In genomic region chr6:105077592-105078463, GRCh38 we compare ENCODE assay signal across 8 cellular contexts.
DNase-seq lines count a peak whose midpoint lies in the region; ATAC-seq and TF ChIP-seq lines count a peak whose summit lies in the region.

No MANE protein-coding gene starts in this region.

- ATAC-seq in HG03442 (IDR thresholded peaks at IDR 0.05; ENCODE audit: unreplicated experiment) = no peak
- ATAC-seq in stimulated activated naive B cell treated with anti-CD40 and anti-IgM and Interleukin-4, amounts not matched to agents 10 μg/mL and 1 μg/mL and 100 μg/mL, for 72 hours (replicated peaks) = no peak

- peak; percentile 51 for DNase-seq in DMS114 treated with DMSO at 0.1 percent for 48 hours (lab: John Stamatoyannopoulos, UW; ENCODE audit: unreplicated experiment)
- peak; percentile 65 for DNase-seq in HT1080 (ENCODE audit: low read depth)
- DNase-seq in OCI-M1 (lab: John Stamatoyannopoulos, UW) = peak; percentile 85
- DNase-seq in fibroblast of gingiva (ENCODE audit: low read depth) = peak; percentile 47
- no peak for DNase-seq in sigmoid colon
- DNase-seq in T-helper 9 cell = no peak
- DNase-seq in stimulated activated naive B cell treated with anti-CD40 and anti-IgM and Interleukin-4, amounts not matched to agents 10 μg/mL and 1 μg/mL and 100 μg/mL, for 72 hours = no peak

- peaks cover 0 to 28% (median 17%) of the 10 kb centered on the region in 4 donors for H3K4me1 ChIP-seq in sigmoid colon

- no peak overlapping the region for H3K27ac ChIP-seq in sigmoid colon

- no peak overlapping the region for H3K4me3 ChIP-seq in sigmoid colon

- H3K9me3 Mint-ChIP-seq in stimulated activated naive B cell treated with anti-CD40 and anti-IgM and Interleukin-4, amounts not matched to agents 10 μg/mL and 1 μg/mL and 100 μg/mL, for 72 hours = no peaks in the 10 kb centered on the region

- H3K36me3 ChIP-seq in sigmoid colon = no peaks in the 10 kb centered on the region

- H3K9me3 ChIP-seq in sigmoid colon = no peaks in the 10 kb centered on the region

- H3K4me1 Mint-ChIP-seq in stimulated activated naive B cell treated with anti-CD40 and anti-IgM and Interleukin-4, amounts not matched to agents 10 μg/mL and 1 μg/mL and 100 μg/mL, for 72 hours = no peaks in the 10 kb centered on the region

- intact Hi-C loops in sigmoid colon (cut with DNase I) = loop anchor here (1.0 to 5.0 kb wide), 2 partner anchors 82 to 136 kb away; no protein-coding TSS in a partner anchor

- H3K36me3 Mint-ChIP-seq in stimulated activated naive B cell treated with anti-CD40 and anti-IgM and Interleukin-4, amounts not matched to agents 10 μg/mL and 1 μg/mL and 100 μg/mL, for 72 hours = no peaks in the 10 kb centered on the region

- no peaks in the 10 kb centered on the region for H3K27me3 ChIP-seq in sigmoid colon

- TF ChIP-seq POLR2A in sigmoid colon (IDR thresholded peaks at IDR 0.05) = no peak

- peaks cover 7% of the 10 kb centered on the region in 2 donors for H3K27me3 Mint-ChIP-seq in stimulated activated naive B cell treated with anti-CD40 and anti-IgM and Interleukin-4, amounts not matched to agents 10 μg/mL and 1 μg/mL and 100 μg/mL, for 72 hours

- TF ChIP-seq CTCF in sigmoid colon (IDR thresholded peaks at IDR 0.05) = peak; percentile 15 to 59 (median 44)

- H3K27ac Mint-ChIP-seq in stimulated activated naive B cell treated with anti-CD40 and anti-IgM and Interleukin-4, amounts not matched to agents 10 μg/mL and 1 μg/mL and 100 μg/mL, for 72 hours = no peak overlapping the region

- 5 to 10% methylated on average over 1 of the region's 1 CpG for WGBS in sigmoid colon, 2 donors

- no peak overlapping the region for H3K4me3 Mint-ChIP-seq in stimulated activated naive B cell treated with anti-CD40 and anti-IgM and Interleukin-4, amounts not matched to agents 10 μg/mL and 1 μg/mL and 100 μg/mL, for 72 hours

- no peak for TF ChIP-seq EP300 in sigmoid colon (IDR thresholded peaks at IDR 0.05)

Comparison
In these comparisons a context has a peak if more than half of its experiments do, and no peak if none do; other contexts are left out.
1. DNase-seq: peak in DMS114 treated with DMSO at 0.1 percent for 48 hours (single experiment), HT1080 (single experiment), OCI-M1 (single experiment) and fibroblast of gingiva (single experiment); none in sigmoid colon (single experiment), T-helper 9 cell (single experiment) and stimulated activated naive B cell treated with anti-CD40 and anti-IgM and Interleukin-4, amounts not matched to agents 10 μg/mL and 1 μg/mL and 100 μg/mL, for 72 hours (single experiment).